Comparison of ENCODE assay signal across 8 cellular contexts in the genomic region with DNA sequence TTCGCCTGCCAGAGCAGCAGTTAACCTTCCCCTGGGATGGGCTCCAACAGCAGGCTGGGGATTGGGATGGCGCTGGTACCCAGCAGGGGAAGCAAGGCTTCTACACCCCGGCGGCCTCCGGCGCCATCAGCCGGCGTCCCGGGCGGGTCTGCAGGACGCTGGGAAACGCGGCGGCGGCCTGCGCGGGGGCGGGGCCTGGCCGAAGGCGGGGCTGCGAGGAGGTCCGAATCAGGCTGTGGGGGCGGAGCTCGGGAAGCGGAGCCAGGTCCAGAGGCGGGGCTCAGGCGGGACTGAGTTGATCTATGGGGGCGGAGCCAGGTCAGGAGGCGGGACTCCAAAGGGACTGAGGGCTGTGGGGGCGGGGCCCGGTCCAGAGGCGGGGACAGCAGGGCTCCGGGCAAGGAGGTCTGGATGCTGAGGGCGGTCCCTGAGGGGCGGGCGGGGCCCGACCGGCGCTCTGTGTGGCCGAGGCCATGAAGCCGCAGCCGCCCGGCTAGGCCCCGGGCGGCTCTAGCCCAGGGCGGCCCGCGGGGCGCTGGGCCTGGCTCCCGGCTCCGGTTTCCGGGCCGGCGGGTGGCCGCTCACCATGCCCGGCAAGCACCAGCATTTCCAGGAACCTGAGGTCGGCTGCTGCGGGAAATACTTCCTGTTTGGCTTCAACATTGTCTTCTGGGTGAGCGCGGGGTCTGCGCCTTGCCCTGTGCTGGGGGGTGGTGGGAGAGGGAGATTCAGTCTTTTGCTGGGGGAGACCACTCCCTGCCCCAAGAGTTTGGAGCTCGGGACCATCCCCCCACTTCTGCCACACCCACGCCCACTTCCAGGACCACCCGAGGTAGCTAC. TPM values are rescaled to one million over a fixed set of nuclear protein-coding genes. Genes with fewer than 3 reads are reported as not detected.
DNase-seq lines count a peak whose midpoint lies in the region; ATAC-seq and TF ChIP-seq lines count a peak whose summit lies in the region.

A gene with protein sequence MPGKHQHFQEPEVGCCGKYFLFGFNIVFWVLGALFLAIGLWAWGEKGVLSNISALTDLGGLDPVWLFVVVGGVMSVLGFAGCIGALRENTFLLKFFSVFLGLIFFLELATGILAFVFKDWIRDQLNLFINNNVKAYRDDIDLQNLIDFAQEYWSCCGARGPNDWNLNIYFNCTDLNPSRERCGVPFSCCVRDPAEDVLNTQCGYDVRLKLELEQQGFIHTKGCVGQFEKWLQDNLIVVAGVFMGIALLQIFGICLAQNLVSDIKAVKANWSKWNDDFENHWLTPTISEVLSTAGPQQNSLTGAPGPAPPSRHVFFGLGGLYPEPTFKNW (plus strand): TSS at position 455 of the 840 bp plus-strand sequence. CDS start 132 bp downstream, at position 587.

- ATAC-seq in GM19372 (IDR thresholded peaks at IDR 0.05; ENCODE audit: low read depth, unreplicated experiment) = peak; percentile 90
- peak; percentile 90 for ATAC-seq in HG03558 (IDR thresholded peaks at IDR 0.05; ENCODE audit: extremely low read depth, unreplicated experiment)
- ATAC-seq in left lobe of liver = peak; percentile 94

- H3K27ac ChIP-seq in C4-2B = peak within 1 kb of the TSS; percentile 70

- no peak for TF ChIP-seq CTCF in C4-2B (conservative IDR thresholded peaks at IDR 0.05)

- DNase-seq in NCI-H748 (lab: John Stamatoyannopoulos, UW; ENCODE audit: unreplicated experiment) = peak; percentile 98
- peak; percentile 99 for DNase-seq in activated CD4-positive, alpha-beta T cell treated with anti-CD3 and anti-CD28 coated beads, Interleukin-2, amount 50 U/mL, for 1 hour
- DNase-seq in dedifferentiated amniotic fluid mesenchymal stem cell (ENCODE audit: extremely low spot score) = peak; percentile 99
- peak; percentile 100 for DNase-seq in left lobe of liver (ENCODE audit: low spot score)
- peak; percentile 93 for DNase-seq in stimulated activated CD4-positive, alpha-beta T cell treated with anti-CD3 and anti-CD28 coated beads, Interleukin-2, amount 100 ng/mL, for 4 hours (ENCODE audit: low read depth)

RNA-seq across cellular contexts. Expression of the gene that starts here (rescaled TPM):
- 13.7 TPM for total RNA-seq in left lobe of liver

Comparison
In these comparisons a context has a peak if more than half of its experiments do, and no peak if none do; other contexts are left out.
1. Peak in every context shown above with its lines: DNase-seq, ATAC-seq and H3K27ac ChIP-seq.